31 cellular contexts compared by ENCODE assay signal in the genomic region with DNA sequence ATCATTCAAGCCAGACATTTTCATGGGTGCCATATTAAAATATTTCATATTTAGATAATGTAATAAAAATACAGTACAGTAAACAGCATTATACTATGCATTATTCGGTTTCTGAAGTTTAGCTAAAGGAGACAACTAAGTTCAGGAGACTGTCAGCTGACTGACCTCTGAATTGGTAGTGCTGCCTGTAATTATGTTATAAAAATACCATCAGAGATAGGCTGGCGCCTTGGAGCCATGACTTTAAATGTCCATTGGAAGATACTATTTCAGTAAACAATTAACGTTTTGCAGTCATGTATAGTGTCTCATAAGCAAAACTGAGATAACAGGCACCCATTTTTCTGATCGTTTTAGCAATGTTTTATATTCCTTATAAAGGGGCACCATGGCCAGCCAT.
"Had no signal": no experiment of that assay in that cellular context is flagged by ENCODE, and none has a peak within 500 bp of the region (broad histone marks: within the 10 kb centered on the region; RNA-seq: fewer than 3 reads in every experiment).

No MANE protein-coding gene starts in this region.

- DNase-seq: activated CD4-positive, alpha-beta memory T cell treated with anti-CD3 and anti-CD28 coated beads, Interleukin-2, amount 10 ng/mL, durations not matched to agents 7 days and 5 days; activated CD4-positive, alpha-beta T cell treated with anti-CD3 and anti-CD28 coated beads for 1 hour; activated CD4-positive, alpha-beta T cell treated with anti-CD3 and anti-CD28 coated beads for 48 hours; activated CD4-positive, CD25-positive, alpha-beta regulatory T cell; activated CD8-positive, alpha-beta memory T cell treated with anti-CD3 and anti-CD28 coated beads for 24 hours; activated CD8-positive, alpha-beta memory T cell treated with anti-CD3 and anti-CD28 coated beads, Interleukin-2, amount 10 ng/mL, durations not matched to agents 7 days and 5 days; activated CD8-positive, alpha-beta memory T cell treated with anti-CD3 and anti-CD28 coated beads, Interleukin-2, amount 50 U/mL, for 48 hours; activated effector memory CD4-positive, alpha-beta T cell treated with Interleukin-2 at 50 U/mL for 16 hours; activated naive CD4-positive, alpha-beta T cell treated with anti-CD3 and anti-CD28 coated beads, Interleukin-2, amount 10 ng/mL, durations not matched to agents 7 days and 5 days; activated naive CD8-positive, alpha-beta T cell treated with anti-CD3 and anti-CD28 coated beads, Interleukin-2, amount 50 U/mL, for 24 hours; activated T-cell treated with anti-CD3 and anti-CD28 coated beads, Interleukin-2, amount 50 U/mL, for 48 hours; anterior cingulate cortex; NCI-H1092 treated with DMSO at 0.1 percent for 48 hours; NCI-H1417; NCI-H146; NCI-H187; NCI-H2029 treated with DMSO at 0.1 percent for 48 hours; NCI-H2107; NCI-H2171; NCI-H510A; NCI-H526; NCI-H748 treated with DMSO at 0.1 percent for 48 hours; NK-92 treated with Interleukin-12 subunit alpha and Interleukin-12 subunit beta, amount 100 ng/mL, for 24 hours; PC-9; SHP77; SJCRH30; T1000; WERI-Rb-1 had no signal

- H3K4me1 ChIP-seq: SJCRH30 had no signal

- H3K4me3 ChIP-seq: PC-9, SJCRH30, SK-N-MC had no signal

- ATAC-seq: activated CD8-positive, alpha-beta memory T cell treated with anti-CD3 and anti-CD28 coated beads, Interleukin-2, amount 10 ng/mL, durations not matched to agents 7 days and 5 days; activated naive CD8-positive, alpha-beta T cell treated with anti-CD3 and anti-CD28 coated beads, Interleukin-2, amount 50 U/mL, for 24 hours had no signal

- H3K9me3 ChIP-seq: SJCRH30 had no signal

- H3K27me3 ChIP-seq: SJCRH30 had no signal

- H3K27ac ChIP-seq: KMS-11, PC-9, RWPE1, SJCRH30, SK-N-MC, WERI-Rb-1 had no signal

- H3K36me3 ChIP-seq: SJCRH30 had no signal
